18 cellular contexts compared by ENCODE assay signal in genomic region chr10:101290415-101290814, GRCh38.
"Had no signal": no experiment of that assay in that cellular context is flagged by ENCODE, and none has a peak within 500 bp of the region (broad histone marks: within the 10 kb centered on the region; RNA-seq: fewer than 3 reads in every experiment).

No MANE protein-coding gene starts in this region.

- H3K36me3 ChIP-seq: adrenal gland, cardiac muscle cell, lower lobe of right lung had no signal

- H3K4me3 Mint-ChIP-seq: dendritic cell treated with granulocyte-macrophage colony-stimulating factor and Interleukin-4, amounts not matched to agents 40 ng/mL and 50 ng/mL, for 4 days had no signal

- FAIRE-seq: keratinocyte had no signal

- DNase-seq: activated CD4-positive, alpha-beta T cell treated with anti-CD3 and anti-CD28 coated beads, Interleukin-2, amount 50 U/mL, for 1 hour; activated CD4-positive, CD25-positive, alpha-beta regulatory T cell treated with anti-CD3 and anti-CD28 coated beads, Interleukin-2, amount 50 U/mL, for 72 hours; activated CD8-positive, alpha-beta memory T cell treated with anti-CD3 and anti-CD28 coated beads, Interleukin-2, amount 50 U/mL, for 4 hours; activated effector memory CD4-positive, alpha-beta T cell treated with Interleukin-2 at 50 U/mL for 16 hours; activated naive CD4-positive, alpha-beta T cell treated with anti-CD3 and anti-CD28 coated beads, Interleukin-2, amount 50 U/mL, for 16 hours; activated T-cell treated with anti-CD3 and anti-CD28 coated beads, Interleukin-2, amount 50 U/mL, for 48 hours; adrenal gland; effector CD8-positive, alpha-beta T cell; hippocampal formation; lower lobe of right lung; SK-N-SH; stimulated activated CD8-positive, alpha-beta memory T cell treated with anti-CD3 and anti-CD28 coated beads, Interleukin-4, amount 100 ng/mL, for 48 hours; stimulated activated naive CD4-positive, alpha-beta T cell; T-helper 1 cell had no signal

- H3K27ac ChIP-seq: adrenal gland, cardiac muscle cell, lower lobe of right lung, parathyroid adenoma had no signal

- H3K4me3 ChIP-seq: adrenal gland, cardiac muscle cell, lower lobe of right lung had no signal

- H3K9ac ChIP-seq: parathyroid adenoma, SK-N-SH had no signal

- H3K9me3 ChIP-seq: adrenal gland, lower lobe of right lung, SK-N-SH had no signal

- H3K9me3 Mint-ChIP-seq: dendritic cell treated with granulocyte-macrophage colony-stimulating factor and Interleukin-4, amounts not matched to agents 40 ng/mL and 50 ng/mL, for 4 days had no signal

- H3K79me2 ChIP-seq: parathyroid adenoma had no signal

- H3K27ac Mint-ChIP-seq: dendritic cell treated with granulocyte-macrophage colony-stimulating factor and Interleukin-4, amounts not matched to agents 40 ng/mL and 50 ng/mL, for 4 days had no signal
